In genomic region chr5:120464627-120465280, GRCh38 we compare ENCODE assay signal across 9 cellular contexts. TPM values are rescaled to one million over a fixed set of nuclear protein-coding genes. Genes with fewer than 3 reads are reported as not detected.
DNase-seq lines count a peak whose midpoint lies in the region; ATAC-seq and TF ChIP-seq lines count a peak whose summit lies in the region.
"Had no signal": no experiment of that assay in that cellular context is flagged by ENCODE, and none has a peak within 500 bp of the region (broad histone marks: within the 10 kb centered on the region; RNA-seq: fewer than 3 reads in every experiment).

No MANE protein-coding gene starts in this region.

- H2AFZ ChIP-seq in PC-9: peak overlapping the region; percentile 87

- no peaks in the 10 kb centered on the region; the same call in 1 of the 2 replicates for H3K9me2 ChIP-seq in PC-9 (ENCODE audit: insufficient read depth)

- peaks cover 12% of the 10 kb centered on the region; the same call in 1 of the 2 replicates for H3K27me3 ChIP-seq in PC-9 (ENCODE audit: insufficient read depth, low read depth)
- peaks cover 0 to 4% (median 0%) of the 10 kb centered on the region in 45 donors for H3K27me3 ChIP-seq in dorsolateral prefrontal cortex
- peaks cover 28% of the 10 kb centered on the region for H3K27me3 ChIP-seq in lower lobe of right lung (ENCODE audit: low read depth)
- no peaks in the 10 kb centered on the region for H3K27me3 ChIP-seq in tibial artery

- intact Hi-C loops in PC-9 (cut with micrococcal nuclease; ENCODE audit: unreplicated experiment): loop anchor here (2.0 to 5.0 kb wide), 3 partner anchors 143 to 338 kb away; no protein-coding TSS in a partner anchor
- intact Hi-C loops in dorsolateral prefrontal cortex (cut with DNase I): loop anchor here in 1 of 2 donors (10.0 kb wide), 1 partner anchor 340 kb away; no protein-coding TSS in a partner anchor
- intact Hi-C loops in lower lobe of right lung (cut with DNase I): no loop called here
- intact Hi-C loops in tibial artery (cut with DNase I; ENCODE audit: low total_unique reads): loop anchor here (10.0 kb wide), 1 partner anchor 510 kb away; no protein-coding TSS in a partner anchor

- no peaks in the 10 kb centered on the region for H3K36me3 ChIP-seq in PC-9 (ENCODE audit: low read depth)
- no peaks in the 10 kb centered on the region for H3K36me3 ChIP-seq in lower lobe of right lung
- H3K36me3 ChIP-seq in tibial artery: no peaks in the 10 kb centered on the region

- no peaks in the 10 kb centered on the region for H3K9me3 ChIP-seq in PC-9 (ENCODE audit: insufficient read depth, low read depth)
- H3K9me3 ChIP-seq in lower lobe of right lung: no peaks in the 10 kb centered on the region
- no peaks in the 10 kb centered on the region for H3K9me3 ChIP-seq in tibial artery

- no TSS peak for BruUV-seq in PC-9 (replicated peaks; lab: Mats Ljungman, UMichigan)

- ATAC-seq in lower lobe of right lung (peak; percentile 71 to 77), GM18517 (IDR thresholded peaks at IDR 0.05; ENCODE audit: unreplicated experiment) (no peak)

- peak overlapping the region; percentile 59 for H3K4me3 ChIP-seq in PC-9
- H3K4me3 ChIP-seq in dorsolateral prefrontal cortex: peak overlapping the region; percentile 53 to 84 (median 69)
- peak overlapping the region; percentile 59 for H3K4me3 ChIP-seq in lower lobe of right lung
- peak overlapping the region; percentile 64 to 65 for H3K4me3 ChIP-seq in tibial artery

- peak overlapping the region; percentile 94 for H3K4me2 ChIP-seq in PC-9

- no peaks in the 10 kb centered on the region for H4K20me1 ChIP-seq in PC-9 (ENCODE audit: insufficient read depth)

- no peak for TF ChIP-seq CTCF in PC-9 (conservative IDR thresholded peaks at IDR 0.05)
- no peak for TF ChIP-seq CTCF in dorsolateral prefrontal cortex (IDR thresholded peaks at IDR 0.05 in 54 of 56, conservative IDR thresholded peaks at IDR 0.05 in 2 of 56; ENCODE audit: low read depth in 1 of 56, partially characterized antibody in 56 of 56)
- no peak for TF ChIP-seq CTCF in lower lobe of right lung (IDR thresholded peaks at IDR 0.05)
- TF ChIP-seq CTCF in tibial artery (IDR thresholded peaks at IDR 0.05): no peak

- H3F3A ChIP-seq in PC-9 (ENCODE audit: insufficient read depth, low read depth): no peaks in the 10 kb centered on the region

- no peak overlapping the region for H3K27ac ChIP-seq in PC-9
- H3K27ac ChIP-seq in dorsolateral prefrontal cortex: peak overlapping the region in 46 of 59 donors; percentile 11 to 86 (median 62)
- peak overlapping the region; percentile 66 for H3K27ac ChIP-seq in lower lobe of right lung
- H3K27ac ChIP-seq in tibial artery: peak overlapping the region; percentile 75 to 82

- H3K4me1 ChIP-seq in PC-9 (replicated peaks; ENCODE audit: insufficient read depth) (no peaks in the 10 kb centered on the region; the same call in 1 of the 2 replicates), lower lobe of right lung (peaks cover 16% of the 10 kb centered on the region), tibial artery (peaks cover 0 to 9% (median 5%) of the 10 kb centered on the region in 4 donors)

- peak; percentile 34 for DNase-seq in NCI-H82 (lab: John Stamatoyannopoulos, UW)
- DNase-seq in NCI-H82 treated with DMSO at 0.1 percent for 48 hours (lab: John Stamatoyannopoulos, UW; ENCODE audit: unreplicated experiment): no peak
- DNase-seq in PC-9: peak in 1 of 2 experiments; percentile 14
- peak in 5 of 10 donors; percentile 25 to 57 (median 46) for DNase-seq in dorsolateral prefrontal cortex
- no peak for DNase-seq in lower lobe of right lung
- DNase-seq in tibial artery: peak; percentile 63 to 78
- DNase-seq in germinal center (ENCODE audit: low spot score): no peak
- DNase-seq: DND-41 had no signal

- H3K79me2 ChIP-seq in PC-9 (ENCODE audit: low read depth): no peaks in the 10 kb centered on the region

- POLR2A ChIA-PET in PC-9 (lab: Charles Lee; ENCODE audit: unreplicated experiment): no interaction called here

- CTCF ChIA-PET in PC-9 (lab: Charles Lee): no interaction called here

RNA-seq across cellular contexts. Expression of gene PRR16, which starts 0.7 kb away (rescaled TPM):
- total RNA-seq in PC-9 (2021) (2.8 and 5.0 TPM in 2 replicates), dorsolateral prefrontal cortex (10 to 100 TPM in 19 of 120 experiments, 1 to 10 TPM in 101; 2.2 to 15.7 (median 7.5) TPM), lower lobe of right lung (0.95 TPM)

Comparison
In these comparisons a context has a peak if more than half of its experiments do, and no peak if none do; other contexts are left out.
1. DNase-seq: peak in NCI-H82 (single experiment) and tibial artery (2 of 2); none in NCI-H82 treated with DMSO at 0.1 percent for 48 hours (single experiment), lower lobe of right lung (single experiment) and germinal center (single experiment).
2. Peak in every context shown above with its lines, with median percentiles within 50 percentile points of each other: H3K4me3 ChIP-seq.